In the genomic region with DNA sequence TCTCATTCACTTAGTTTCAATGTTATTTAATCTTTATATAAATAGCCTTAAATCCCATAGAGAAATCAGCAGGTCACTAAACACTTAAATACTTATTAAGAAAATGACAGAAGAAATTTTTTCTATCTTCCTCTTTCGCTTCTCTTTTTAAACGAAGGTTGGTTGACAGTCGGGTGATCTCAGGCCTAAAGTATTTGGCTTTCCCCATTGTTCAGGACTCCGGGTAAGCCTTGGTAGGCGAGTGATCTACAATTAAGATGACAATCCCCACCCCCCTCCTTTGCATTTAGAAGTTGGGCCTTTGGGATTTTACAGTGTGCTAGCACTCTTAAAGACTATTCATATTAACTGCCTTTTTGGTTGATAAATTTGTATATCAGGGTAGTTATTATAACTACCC, we compare ENCODE assay signal across 9 cellular contexts. TPM values are rescaled to one million over a fixed set of nuclear protein-coding genes. Genes with fewer than 3 reads are reported as not detected.
A peak's percentile ranks its signal among the peaks of the same experiment; 100 is the strongest.
DNase-seq lines count a peak whose midpoint lies in the region; ATAC-seq, FAIRE-seq and TF ChIP-seq lines count a peak whose summit lies in the region.
"Had no signal": no experiment of that assay in that cellular context is flagged by ENCODE, and none has a peak within 500 bp of the region (broad histone marks: within the 10 kb centered on the region; RNA-seq: fewer than 3 reads in every experiment).

No MANE protein-coding gene starts in this region.

- H3K36me3 Mint-ChIP-seq in astrocyte (ENCODE audit: low read depth, unreplicated experiment) = no peaks in the 10 kb centered on the region

- peaks cover 4% of the 10 kb centered on the region for H3K9me3 ChIP-seq in astrocyte (ENCODE audit: insufficient read depth, low read depth, low read length)

- peak overlapping the region; percentile 100 for H3K27ac Mint-ChIP-seq in astrocyte (ENCODE audit: unreplicated experiment)

- H3K36me3 ChIP-seq in astrocyte (ENCODE audit: insufficient read depth, low read length) = no peaks in the 10 kb centered on the region

- peak overlapping the region; percentile 34 for H3K4me3 ChIP-seq in astrocyte (ENCODE audit: insufficient read depth, low read depth, low read length)

- FAIRE-seq in astrocyte (lab: Jason Lieb, UNC) = no peak

- peak overlapping the region; percentile 92 for H3K27ac ChIP-seq in astrocyte (ENCODE audit: low read depth, low read length)
- H3K27ac ChIP-seq: KMS-11 had no signal

- H3K4me1 Mint-ChIP-seq in astrocyte (ENCODE audit: low read depth, unreplicated experiment) = peaks cover 26% of the 10 kb centered on the region

- peak overlapping the region; percentile 69 for H3K9ac ChIP-seq in astrocyte (ENCODE audit: low read length)
- H3K9ac ChIP-seq: KMS-11 had no signal

- H3K4me1 ChIP-seq in astrocyte (ENCODE audit: insufficient read depth, low read length) = peaks cover 28% of the 10 kb centered on the region

- H3K4me2 ChIP-seq in astrocyte (ENCODE audit: low read length) = peak overlapping the region; percentile 81
- H3K4me2 ChIP-seq: KMS-11 had no signal

- no peak overlapping the region for H2AFZ ChIP-seq in astrocyte (ENCODE audit: low read depth, low read length)

- peak; percentile 60 for ATAC-seq in HG03457 (IDR thresholded peaks at IDR 0.05; ENCODE audit: unreplicated experiment)

- peak; percentile 13 for DNase-seq in GM19238 (ENCODE audit: insufficient read length, low spot score)
- peak; percentile 86 for DNase-seq in astrocyte (ENCODE audit: low read depth)
- peak; percentile 39 for DNase-seq in mucosa of gallbladder (ENCODE audit: low spot score)
- no peak for DNase-seq in COLO668 (lab: John Stamatoyannopoulos, UW; ENCODE audit: unreplicated experiment)
- DNase-seq in NCI-H510A (lab: John Stamatoyannopoulos, UW) = no peak
- DNase-seq in activated T-cell treated with anti-CD3 and anti-CD28 coated beads, Interleukin-2, amount 50 U/mL, for 48 hours = no peak
- no peak for DNase-seq in NCI-H748 (lab: John Stamatoyannopoulos, UW; ENCODE audit: unreplicated experiment)

- no peaks in the 10 kb centered on the region for H3K27me3 ChIP-seq in astrocyte (ENCODE audit: insufficient read depth, low read length)

- H3K27me3 Mint-ChIP-seq in astrocyte (ENCODE audit: low read depth, unreplicated experiment) = no peaks in the 10 kb centered on the region

- no peaks in the 10 kb centered on the region for H3K79me2 ChIP-seq in astrocyte (ENCODE audit: insufficient read depth, low read length)

- H3K4me3 Mint-ChIP-seq in astrocyte (ENCODE audit: unreplicated experiment) = peak overlapping the region; percentile 58

- no peak for TF ChIP-seq CTCF in astrocyte (IDR thresholded peaks at IDR 0.05; ENCODE audit: insufficient read depth, low read depth, low read length)

- H4K20me1 ChIP-seq in astrocyte (ENCODE audit: insufficient read depth, low read length) = no peaks in the 10 kb centered on the region

- peaks cover 2% of the 10 kb centered on the region for H3K9me3 Mint-ChIP-seq in astrocyte (ENCODE audit: unreplicated experiment)

RNA-seq across cellular contexts. Expression of gene UTRN, which starts 19.7 kb away (rescaled TPM):
- total RNA-seq in astrocyte = 62.1 and 86.3 TPM in 2 replicates
- 107 TPM for total RNA-seq in mucosa of gallbladder

Comparison
In these comparisons a context has a peak if more than half of its experiments do, and no peak if none do; other contexts are left out.
1. DNase-seq: peak in GM19238 (single experiment), astrocyte (single experiment) and mucosa of gallbladder (single experiment); none in COLO668 (single experiment), NCI-H510A (single experiment), activated T-cell treated with anti-CD3 and anti-CD28 coated beads, Interleukin-2, amount 50 U/mL, for 48 hours (0 of 2) and NCI-H748 (single experiment).